Comparison of ENCODE assay signal across 8 cellular contexts in genomic region chr20:43963872-43964791, GRCh38. TPM values are rescaled to one million over a fixed set of nuclear protein-coding genes. Genes with fewer than 3 reads are reported as not detected.
DNase-seq lines count a peak whose midpoint lies in the region; ATAC-seq, FAIRE-seq and TF ChIP-seq lines count a peak whose summit lies in the region.

No MANE protein-coding gene starts in this region.

- intact Hi-C loops in activated CD8-positive, alpha-beta T cell treated with anti-CD3 and anti-CD28 coated beads for 36 hours (cut with micrococcal nuclease), result no loop called here
- intact Hi-C loops in left ventricle myocardium superior (cut with micrococcal nuclease), result no loop called here

- CTCF ChIA-PET in activated CD8-positive, alpha-beta T cell treated with anti-CD3 and anti-CD28 coated beads for 36 hours (lab: Charles Lee), result interaction anchor here (1.6 kb wide), 1 partner anchor 22 kb away, joined by 3 read pairs; no protein-coding TSS in a partner anchor

- no peaks in the 10 kb centered on the region for H3K36me3 Mint-ChIP-seq in activated CD8-positive, alpha-beta T cell treated with anti-CD3 and anti-CD28 coated beads for 36 hours (ENCODE audit: low read depth)

- no peak overlapping the region for H3K4me3 Mint-ChIP-seq in activated CD8-positive, alpha-beta T cell treated with anti-CD3 and anti-CD28 coated beads for 36 hours

- H3K27me3 Mint-ChIP-seq in activated CD8-positive, alpha-beta T cell treated with anti-CD3 and anti-CD28 coated beads for 36 hours, result peaks cover 15% of the 10 kb centered on the region

- TF ChIP-seq POLR2A in H54 (IDR thresholded peaks at IDR 0.05; ENCODE audit: low read depth, low read length), result no peak

- peak; percentile 24 for DNase-seq in GM10266 (ENCODE audit: extremely low spot score)
- DNase-seq in KG1 (lab: John Stamatoyannopoulos, UW), result peak; percentile 34
- DNase-seq in activated CD8-positive, alpha-beta T cell treated with anti-CD3 and anti-CD28 coated beads for 36 hours, result peak; percentile 46
- DNase-seq in left ventricle myocardium superior, result peak; percentile 67
- DNase-seq in kidney tubule cell (ENCODE audit: low spot score), result no peak
- no peak for DNase-seq in hippocampal formation (lab: John Stamatoyannopoulos, UW)
- no peak for DNase-seq in H54 (ENCODE audit: insufficient read length, low spot score)

- FAIRE-seq in H54 (lab: Jason Lieb, UNC), result no peak

- H3K4me1 Mint-ChIP-seq in activated CD8-positive, alpha-beta T cell treated with anti-CD3 and anti-CD28 coated beads for 36 hours (ENCODE audit: low read depth), result peaks cover 42% of the 10 kb centered on the region

- no peak overlapping the region for H3K27ac Mint-ChIP-seq in activated CD8-positive, alpha-beta T cell treated with anti-CD3 and anti-CD28 coated beads for 36 hours

- POLR2A ChIA-PET in activated CD8-positive, alpha-beta T cell treated with anti-CD3 and anti-CD28 coated beads for 36 hours (lab: Charles Lee), result no interaction called here

- no peak for TF ChIP-seq CTCF in GM10266 (IDR thresholded peaks at IDR 0.05; ENCODE audit: control insufficient read depth, insufficient read depth, low read depth, missing control alignments)
- no peak for TF ChIP-seq CTCF in activated CD8-positive, alpha-beta T cell treated with anti-CD3 and anti-CD28 coated beads for 36 hours (IDR thresholded peaks at IDR 0.05)

- ATAC-seq in activated CD8-positive, alpha-beta T cell treated with anti-CD3 and anti-CD28 coated beads for 36 hours, result peak; percentile 85
- ATAC-seq in left ventricle myocardium superior (peak; percentile 88), HG02678 (IDR thresholded peaks at IDR 0.05; ENCODE audit: unreplicated experiment) (no peak)

- no peaks in the 10 kb centered on the region for H3K9me3 Mint-ChIP-seq in activated CD8-positive, alpha-beta T cell treated with anti-CD3 and anti-CD28 coated beads for 36 hours

RNA-seq across cellular contexts. Expression of gene TOX2, which starts 49.5 kb away (rescaled TPM):
- total RNA-seq in activated CD8-positive, alpha-beta T cell treated with anti-CD3 and anti-CD28 coated beads for 36 hours, result 1 to 10 TPM; 1.5 to 1.7 TPM
- 0.47 TPM for total RNA-seq in left ventricle myocardium superior

Comparison
In these comparisons a context has a peak if more than half of its experiments do, and no peak if none do; other contexts are left out.
1. DNase-seq: peak in GM10266 (single experiment), KG1 (single experiment), activated CD8-positive, alpha-beta T cell treated with anti-CD3 and anti-CD28 coated beads for 36 hours (single experiment) and left ventricle myocardium superior (single experiment); none in kidney tubule cell (single experiment), hippocampal formation (0 of 2) and H54 (single experiment).